ENCODE assay signal across 7 cellular contexts in genomic region chrX:121236040-121236439, GRCh38.
"Had no signal": no experiment of that assay in that cellular context is flagged by ENCODE, and none has a peak within 500 bp of the region (broad histone marks: within the 10 kb centered on the region; RNA-seq: fewer than 3 reads in every experiment).

No MANE protein-coding gene starts in this region.

- H3K27ac ChIP-seq: HL-60 had no signal

- ATAC-seq: HepG2 had no signal

- H3K4me3 Mint-ChIP-seq: IgD-negative memory B cell had no signal

- FAIRE-seq: HepG2, HTR-8/SVneo had no signal

- H3K27ac Mint-ChIP-seq: IgD-negative memory B cell had no signal

- H3K4me1 Mint-ChIP-seq: IgD-negative memory B cell had no signal

- H3K27me3 Mint-ChIP-seq: IgD-negative memory B cell had no signal

- DNase-seq: IMR-90, KBM-7, KG1 had no signal
